20 cellular contexts compared by ENCODE assay signal in genomic region chr20:24048014-24048611, GRCh38. TPM values are rescaled to one million over a fixed set of nuclear protein-coding genes. Genes with fewer than 3 reads are reported as not detected.
"Had no signal": no experiment of that assay in that cellular context is flagged by ENCODE, and none has a peak within 500 bp of the region (broad histone marks: within the 10 kb centered on the region; RNA-seq: fewer than 3 reads in every experiment).

No MANE protein-coding gene starts in this region.

- H3K27me3 ChIP-seq: body of pancreas, neutrophil had no signal

- ATAC-seq: body of pancreas, heart left ventricle, SK-N-SH treated with all-trans-retinoic acid at 6 μM for 48 hours had no signal

- H3K36me3 Mint-ChIP-seq: stimulated activated effector memory CD8-positive, alpha-beta T cell treated with anti-CD3 and anti-CD28 coated beads, Interleukin-12 subunit alpha, Interleukin-12 subunit beta, amount 100 ng/mL, for 72 hours had no signal

- H3K4me1 Mint-ChIP-seq: activated B cell treated with CpG ODN at 0.5 μM for 24 hours had no signal

- H3K27ac Mint-ChIP-seq: activated B cell treated with CpG ODN at 0.5 μM for 24 hours; activated naive CD4-positive, alpha-beta T cell treated with anti-CD3 and anti-CD28 coated beads for 36 hours; stimulated activated effector memory CD8-positive, alpha-beta T cell treated with anti-CD3 and anti-CD28 coated beads, Interleukin-12 subunit alpha, Interleukin-12 subunit beta, amount 100 ng/mL, for 72 hours had no signal

- H3K36me3 ChIP-seq: heart left ventricle, neutrophil had no signal

- DNase-seq: activated B cell treated with CpG ODN at 0.5 μM for 24 hours; activated CD4-positive, alpha-beta T cell treated with anti-CD3 and anti-CD28 coated beads, Interleukin-2, amount 50 U/mL, for 4 hours; activated naive CD4-positive, alpha-beta T cell treated with anti-CD3 and anti-CD28 coated beads for 36 hours; activated T-cell treated with anti-CD3 and anti-CD28 coated beads, Interleukin-2, amount 50 U/mL, for 48 hours; body of pancreas; cortex of kidney; effector CD8-positive, alpha-beta T cell; heart left ventricle; small intestine; trophoblast cell had no signal

- H3K4me3 ChIP-seq: body of pancreas, heart left ventricle had no signal

- H3K9me3 ChIP-seq: body of pancreas, heart left ventricle, neutrophil had no signal

- H3K4me1 ChIP-seq: body of pancreas, heart left ventricle had no signal

- H3K27ac ChIP-seq: body of pancreas, heart left ventricle, neutrophil had no signal

- H3K27me3 Mint-ChIP-seq: activated B cell treated with CpG ODN at 0.5 μM for 24 hours; central memory CD8-positive, alpha-beta T cell had no signal

- H3K4me3 Mint-ChIP-seq: activated B cell treated with CpG ODN at 0.5 μM for 24 hours; activated naive CD4-positive, alpha-beta T cell treated with anti-CD3 and anti-CD28 coated beads for 36 hours; central memory CD8-positive, alpha-beta T cell; stimulated activated effector memory CD8-positive, alpha-beta T cell treated with anti-CD3 and anti-CD28 coated beads, Interleukin-12 subunit alpha, Interleukin-12 subunit beta, amount 100 ng/mL, for 72 hours; T-helper 1 cell treated with Interleukin-12 subunit alpha and Interleukin-12 subunit beta and Interleukin-4 antibody, amounts not matched to agents 30 μg/mL and 1 μg/mL, for 36 hours had no signal

- H3K9me3 Mint-ChIP-seq: activated B cell treated with CpG ODN at 0.5 μM for 24 hours; activated naive CD4-positive, alpha-beta T cell treated with anti-CD3 and anti-CD28 coated beads for 36 hours; central memory CD8-positive, alpha-beta T cell; stimulated activated effector memory CD8-positive, alpha-beta T cell treated with anti-CD3 and anti-CD28 coated beads, Interleukin-12 subunit alpha, Interleukin-12 subunit beta, amount 100 ng/mL, for 72 hours; T-helper 1 cell treated with Interleukin-12 subunit alpha and Interleukin-12 subunit beta and Interleukin-4 antibody, amounts not matched to agents 30 μg/mL and 1 μg/mL, for 36 hours had no signal

RNA-seq across cellular contexts. Expression of gene GGTLC1, which starts 59.5 kb away (rescaled TPM):
- total RNA-seq: activated B cell treated with CpG ODN at 0.5 μM for 24 hours; activated naive CD4-positive, alpha-beta T cell treated with anti-CD3 and anti-CD28 coated beads for 36 hours; frontal cortex; heart left ventricle; liver; myocyte; subcutaneous adipose tissue had no signal
- polyA plus RNA-seq: heart left ventricle, keratinocyte, liver, small intestine had no signal
